Comparison of ENCODE assay signal across 11 cellular contexts in the genomic region with DNA sequence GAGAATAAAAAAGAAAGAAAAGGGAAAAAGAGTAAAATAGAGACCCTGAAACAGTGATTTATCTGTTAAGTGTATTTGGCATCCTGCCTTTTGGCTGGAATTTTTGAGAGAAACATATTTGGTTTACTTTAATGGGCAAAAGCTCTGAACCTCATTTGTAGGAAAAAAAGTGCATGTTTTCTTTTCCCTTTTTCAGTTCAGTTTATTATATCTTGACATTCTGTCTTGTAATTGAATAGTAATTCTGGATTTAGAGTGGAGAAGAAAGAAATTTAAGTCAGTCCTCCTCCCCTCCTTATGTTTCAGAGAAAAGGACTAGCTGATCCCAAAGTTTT.
DNase-seq lines count a peak whose midpoint lies in the region; ATAC-seq and TF ChIP-seq lines count a peak whose summit lies in the region.
"Had no signal": no experiment of that assay in that cellular context is flagged by ENCODE, and none has a peak within 500 bp of the region (broad histone marks: within the 10 kb centered on the region; RNA-seq: fewer than 3 reads in every experiment).

No MANE protein-coding gene starts in this region.

- peak overlapping the region; percentile 79 for H3K27ac Mint-ChIP-seq in central memory CD8-positive, alpha-beta T cell (ENCODE audit: low read depth)
- peak overlapping the region; percentile 95 to 96 (median 96) for H3K27ac Mint-ChIP-seq in nephron

- H3K36me3 ChIP-seq in ACC112 (ENCODE audit: insufficient read depth, low read length) = peaks cover 2% of the 10 kb centered on the region
- peaks cover 12% of the 10 kb centered on the region for H3K36me3 ChIP-seq in IMR-90 (ENCODE audit: control insufficient read depth, insufficient read depth, low read length)
- H3K36me3 ChIP-seq in esophagus squamous epithelium = peaks cover 0 to 5% (median 0%) of the 10 kb centered on the region in 3 donors

- no peak overlapping the region for H2AK5ac ChIP-seq in IMR-90 (ENCODE audit: low read depth, low read length)

- H3K4me3 Mint-ChIP-seq in central memory CD8-positive, alpha-beta T cell = no peak overlapping the region
- peak overlapping the region; percentile 11 to 50 (median 18) for H3K4me3 Mint-ChIP-seq in nephron

- peaks cover 29 to 73% of the 10 kb centered on the region in 2 experiments for H3K79me1 ChIP-seq in IMR-90 (ENCODE audit: low read depth in 1 of 2, low read length in 2 of 2)

- no peaks in the 10 kb centered on the region for H3K27me3 ChIP-seq in ACC112 (ENCODE audit: insufficient read depth, low read length)
- no peaks in the 10 kb centered on the region for H3K27me3 ChIP-seq in IMR-90 (ENCODE audit: control insufficient read depth, insufficient read depth, low read length)
- no peaks in the 10 kb centered on the region for H3K27me3 ChIP-seq in esophagus squamous epithelium

- TF ChIP-seq POLR2A in IMR-90 (IDR thresholded peaks at IDR 0.05; ENCODE audit: low read depth, low read length) (no peak), esophagus squamous epithelium (IDR thresholded peaks at IDR 0.05) (no peak)

- no peak overlapping the region for H2AK9ac ChIP-seq in IMR-90 (replicated peaks; ENCODE audit: low read depth, low read length, poor library complexity)

- CTCF ChIA-PET in IMR-90 (lab: Yijun Ruan, JAX) = no interaction called here

- BruUV-seq in IMR-90 (replicated peaks; lab: Mats Ljungman, UMichigan) = no TSS peak

- POLR2A ChIA-PET in IMR-90 (lab: Charles Lee; ENCODE audit: unreplicated experiment) = no interaction called here

- peak overlapping the region; percentile 70 for H2BK5ac ChIP-seq in IMR-90 (ENCODE audit: low read depth, low read length, poor library complexity, severe bottlenecking)

- H3K14ac ChIP-seq in IMR-90 (replicated peaks; ENCODE audit: low read depth, low read length) = no peak overlapping the region

- ATAC-seq in IMR-90 (ENCODE audit: low read depth) (no peak), GM21447 (IDR thresholded peaks at IDR 0.05; ENCODE audit: unreplicated experiment) (no peak)
- ATAC-seq in central memory CD8-positive, alpha-beta T cell (replicated peaks; ENCODE audit: extremely low read depth, poor library complexity, severe bottlenecking) = no peak

- no peak overlapping the region; the same call in 1 of the 2 replicates for H2BK120ac ChIP-seq in IMR-90 (ENCODE audit: low read depth, low read length)

- H4K91ac ChIP-seq in IMR-90 (ENCODE audit: insufficient read depth, low read depth, low read length) = no peak overlapping the region

- peaks cover 14% of the 10 kb centered on the region; the same call in 1 of the 2 replicates for H4K20me1 ChIP-seq in IMR-90 (ENCODE audit: insufficient read depth, low read length)

- H3K4ac ChIP-seq in IMR-90 (ENCODE audit: low read depth, low read length) = peak overlapping the region; percentile 13; the same call in 1 of the 2 replicates

- peaks cover 3% of the 10 kb centered on the region for H3K9me1 ChIP-seq in IMR-90 (ENCODE audit: insufficient read depth, low read length)

- in situ Hi-C loops in IMR-90 (cut with MboI; ENCODE audit: low sequenced_read_pairs) = no loop called here

- H3K18ac ChIP-seq in IMR-90 (ENCODE audit: low read depth, low read length) = peak overlapping the region; percentile 57; the same call in 1 of the 2 replicates

- H2BK15ac ChIP-seq in IMR-90 (ENCODE audit: low read depth, low read length) = no peak overlapping the region

- H3K79me2 ChIP-seq in ACC112 (ENCODE audit: control insufficient read depth, insufficient read depth, low read length, unreplicated experiment) = no peaks in the 10 kb centered on the region

- no peak overlapping the region; the same call in 1 of the 2 replicates for H3K9ac ChIP-seq in IMR-90 (ENCODE audit: low read depth, low read length)

- TF ChIP-seq CTCF in IMR-90 (conservative IDR thresholded peaks at IDR 0.05; ENCODE audit: low read depth, low read length) (no peak), nephron (IDR thresholded peaks at IDR 0.05; ENCODE audit: unreplicated experiment in 3 of 3) (no peak), esophagus squamous epithelium (IDR thresholded peaks at IDR 0.05) (no peak)

- H3K36me3 Mint-ChIP-seq in central memory CD8-positive, alpha-beta T cell (ENCODE audit: insufficient read depth) = peaks cover 2% of the 10 kb centered on the region
- peaks cover 28% of the 10 kb centered on the region for H3K36me3 Mint-ChIP-seq in nephron (ENCODE audit: low read depth)

- dilution Hi-C loops in IMR-90 (cut with HindIII; ENCODE audit: low sequenced_read_pairs, unreplicated experiment) = no loop called here

- intact Hi-C loops in IMR-90 (cut with micrococcal nuclease) (no loop called here), esophagus squamous epithelium (cut with DNase I) (no loop called here)

- H3K23ac ChIP-seq in IMR-90 (ENCODE audit: low read depth, low read length) = peak overlapping the region; percentile 51; the same call in 1 of the 2 replicates

- H4K5ac ChIP-seq in IMR-90 (ENCODE audit: low read depth, low read length) = peak overlapping the region; percentile 69; the same call in 1 of the 2 replicates

- H3K4me1 Mint-ChIP-seq in central memory CD8-positive, alpha-beta T cell = peaks cover 41% of the 10 kb centered on the region
- peaks cover 91% of the 10 kb centered on the region for H3K4me1 Mint-ChIP-seq in nephron

- DNase-seq in IMR-90 (peak; percentile 22), anterior cingulate cortex (lab: John Stamatoyannopoulos, UW) (no peak), esophagus squamous epithelium (lab: John Stamatoyannopoulos, UW) (no peak), NCI-H2196 (lab: John Stamatoyannopoulos, UW; ENCODE audit: unreplicated experiment) (no peak)
- no peak for DNase-seq in central memory CD8-positive, alpha-beta T cell (ENCODE audit: low spot score in 2 of 2)
- DNase-seq: NCI-H2029, posterior cingulate gyrus had no signal

- peaks cover 46% of the 10 kb centered on the region for H3K4me1 ChIP-seq in ACC112 (ENCODE audit: control insufficient read depth, insufficient read depth, low read length, unreplicated experiment)
- peaks cover 12% of the 10 kb centered on the region for H3K4me1 ChIP-seq in IMR-90 (ENCODE audit: control insufficient read depth, insufficient read depth, low read length)
- peaks cover 4 to 49% (median 15%) of the 10 kb centered on the region in 3 donors for H3K4me1 ChIP-seq in esophagus squamous epithelium

- no peak overlapping the region for H2BK20ac ChIP-seq in IMR-90 (ENCODE audit: low read depth, low read length)

- H4K8ac ChIP-seq in IMR-90 (ENCODE audit: low read depth in 2 of 2, low read length in 2 of 2) = peak overlapping the region; percentile 45 to 53; a peak in 2 of 4 replicates

- no peaks in the 10 kb centered on the region for H3K9me3 ChIP-seq in IMR-90 (ENCODE audit: control insufficient read depth, insufficient read depth, low read length)
- H3K9me3 ChIP-seq in esophagus squamous epithelium = no peaks in the 10 kb centered on the region

- peak overlapping the region; percentile 48 for H3K4me3 ChIP-seq in ACC112 (ENCODE audit: low read depth, low read length)
- H3K4me3 ChIP-seq in IMR-90 (ENCODE audit: insufficient read depth, low read depth, low read length) = no peak overlapping the region
- no peak overlapping the region for H3K4me3 ChIP-seq in esophagus squamous epithelium

- H3K56ac ChIP-seq in IMR-90 (ENCODE audit: extremely low read depth, insufficient read depth, low read length) = no peak overlapping the region

- peak overlapping the region; percentile 84 for H3K4me2 ChIP-seq in IMR-90 (ENCODE audit: low read depth, low read length)

- H3K9me3 Mint-ChIP-seq in central memory CD8-positive, alpha-beta T cell = no peaks in the 10 kb centered on the region
- no peaks in the 10 kb centered on the region for H3K9me3 Mint-ChIP-seq in nephron

- no peak for TF ChIP-seq RAD21 in IMR-90 (IDR thresholded peaks at IDR 0.05; ENCODE audit: low read length)

- peak overlapping the region; percentile 43 for H2AFZ ChIP-seq in ACC112 (ENCODE audit: low read length, unreplicated experiment)
- H2AFZ ChIP-seq in IMR-90 (replicated peaks; ENCODE audit: low read length, poor library complexity) = no peak overlapping the region

- H3K27ac ChIP-seq in ACC112 (ENCODE audit: low read depth, low read length) (peak overlapping the region; percentile 56), IMR-90 (ENCODE audit: insufficient read depth, low read length) (peak overlapping the region; percentile 3; the same call in 1 of the 2 replicates), esophagus squamous epithelium (peak overlapping the region in 2 of 4 donors; percentile 31 to 45)
- H3K27ac ChIP-seq: epithelial cell of prostate had no signal

- no peaks in the 10 kb centered on the region for H3K27me3 Mint-ChIP-seq in central memory CD8-positive, alpha-beta T cell
- no peaks in the 10 kb centered on the region for H3K27me3 Mint-ChIP-seq in nephron (ENCODE audit: low read depth)

TF ChIP-seq in IMR-90, 13 proteins besides CTCF, POLR2A, EP300 and RAD21 (continues in another document):
- TF ChIP-seq, protein P1, sequence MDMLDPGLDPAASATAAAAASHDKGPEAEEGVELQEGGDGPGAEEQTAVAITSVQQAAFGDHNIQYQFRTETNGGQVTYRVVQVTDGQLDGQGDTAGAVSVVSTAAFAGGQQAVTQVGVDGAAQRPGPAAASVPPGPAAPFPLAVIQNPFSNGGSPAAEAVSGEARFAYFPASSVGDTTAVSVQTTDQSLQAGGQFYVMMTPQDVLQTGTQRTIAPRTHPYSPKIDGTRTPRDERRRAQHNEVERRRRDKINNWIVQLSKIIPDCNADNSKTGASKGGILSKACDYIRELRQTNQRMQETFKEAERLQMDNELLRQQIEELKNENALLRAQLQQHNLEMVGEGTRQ (IDR thresholded peaks at IDR 0.05; ENCODE audit: low read depth, low read length) = no peak
- TF ChIP-seq RCOR1 (IDR thresholded peaks at IDR 0.05; ENCODE audit: insufficient replicate concordance, low read length) (no peak), MAZ (IDR thresholded peaks at IDR 0.05; ENCODE audit: borderline replicate concordance, low read depth, low read length) (no peak), FOS (IDR thresholded peaks at IDR 0.05; ENCODE audit: low read depth, low read length) (no peak), MXI1 (IDR thresholded peaks at IDR 0.05; ENCODE audit: borderline replicate concordance, low read depth, low read length) (no peak), BHLHE40 (IDR thresholded peaks at IDR 0.05; ENCODE audit: low read depth, low read length) (no peak), ELK1 (IDR thresholded peaks at IDR 0.05; ENCODE audit: borderline replicate concordance, low read depth, low read length) (no peak), CEBPB (IDR thresholded peaks at IDR 0.05; ENCODE audit: low read depth, low read length) (no peak), RFX5 (IDR thresholded peaks at IDR 0.05; ENCODE audit: low read depth, low read length) (no peak)
